Comparison of ENCODE assay signal across 10 cellular contexts in the genomic region with DNA sequence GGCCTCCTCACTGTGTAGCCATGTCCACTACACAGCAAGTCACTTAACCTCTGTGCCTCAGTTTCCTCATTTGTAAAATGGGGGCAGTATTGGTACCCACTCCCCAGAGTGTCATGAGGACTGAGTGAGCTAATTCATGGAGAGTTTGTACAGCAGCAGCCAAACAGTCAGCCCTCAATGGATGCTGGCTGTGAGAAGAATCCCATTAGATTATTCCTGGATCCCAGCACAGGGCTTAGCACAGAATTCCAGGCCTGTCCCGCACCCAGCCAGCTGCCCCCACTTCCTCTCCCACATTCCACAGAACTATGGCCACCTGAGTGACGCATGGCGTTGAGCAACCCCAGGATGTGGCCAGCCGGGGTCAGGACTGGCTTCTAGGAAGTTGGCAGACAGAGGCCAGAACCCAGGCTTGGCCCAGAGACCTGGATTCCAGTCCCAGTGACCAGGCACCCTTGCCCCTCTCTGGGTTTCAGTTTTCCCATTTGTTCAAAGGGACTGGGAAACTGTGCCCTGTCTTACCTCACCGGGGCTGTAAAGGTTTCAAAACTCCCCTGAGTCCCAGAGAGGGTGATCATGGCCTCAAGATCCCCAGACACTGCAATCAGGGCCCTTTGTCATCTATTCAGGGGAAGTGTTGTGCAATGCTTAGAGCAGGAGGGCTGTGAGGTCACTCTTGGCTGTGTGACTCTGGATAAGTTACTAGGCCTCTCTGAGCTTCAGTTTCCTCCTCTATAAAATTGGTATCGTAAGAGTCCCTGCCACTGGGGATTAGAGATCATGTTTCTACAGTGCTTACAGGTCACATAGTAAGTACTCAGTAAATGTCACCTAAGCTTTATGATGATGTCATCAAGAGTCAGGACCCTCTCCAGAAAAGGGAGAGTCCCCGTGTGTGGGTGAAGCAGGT. TPM values are rescaled to one million over a fixed set of nuclear protein-coding genes. Genes with fewer than 3 reads are reported as not detected.
DNase-seq lines count a peak whose midpoint lies in the region; ATAC-seq and TF ChIP-seq lines count a peak whose summit lies in the region.
"Had no signal": no experiment of that assay in that cellular context is flagged by ENCODE, and none has a peak within 500 bp of the region (broad histone marks: within the 10 kb centered on the region; RNA-seq: fewer than 3 reads in every experiment).

No MANE protein-coding gene starts in this region.

- CTCF ChIA-PET in OCI-LY7 (lab: Charles Lee; ENCODE audit: unreplicated experiment) = no interaction called here

- H3K9me3 ChIP-seq in RWPE2 (ENCODE audit: severe bottlenecking) (no peaks in the 10 kb centered on the region), OCI-LY7 (ENCODE audit: low read length) (no peaks in the 10 kb centered on the region)

- no peak for ATAC-seq in GM23338
- peak; percentile 77 for ATAC-seq in RWPE2 (ENCODE audit: low read depth)
- ATAC-seq in sciatic nerve = peak; percentile 69
- ATAC-seq in HG02885 (IDR thresholded peaks at IDR 0.05; ENCODE audit: poor library complexity, unreplicated experiment) = no peak

- intact Hi-C loops in sciatic nerve (cut with DNase I) = no loop called here
- intact Hi-C loops in OCI-LY7 (cut with micrococcal nuclease; ENCODE audit: unreplicated experiment) = loop anchor here (5.0 kb wide), 1 partner anchor 96 kb away; no protein-coding TSS in a partner anchor

- DNase-seq in GM23338 (ENCODE audit: low spot score) = peak; percentile 56
- DNase-seq in RWPE2 (ENCODE audit: low spot score) = peak; percentile 100
- DNase-seq in foreskin fibroblast = peak; percentile 94 to 96
- no peak for DNase-seq in sciatic nerve (ENCODE audit: low spot score)
- DNase-seq in activated effector memory CD4-positive, alpha-beta T cell treated with anti-CD3 and anti-CD28 coated beads, Interleukin-2, amount 50 U/mL, for 16 hours = no peak
- DNase-seq in OCI-LY7 (ENCODE audit: low spot score) = no peak
- no peak for DNase-seq in caudate nucleus (lab: John Stamatoyannopoulos, UW)
- DNase-seq: naive B cell had no signal

- POLR2A ChIA-PET in OCI-LY7 (lab: Charles Lee) = no interaction called here

- H3K4me1 Mint-ChIP-seq in GM23338 = no peaks in the 10 kb centered on the region; the same call in 1 of the 3 replicates

- H2AFZ ChIP-seq in GM23338 = no peak overlapping the region
- H2AFZ ChIP-seq in OCI-LY7 (ENCODE audit: low read length) = no peak overlapping the region

- no peak for TF ChIP-seq CTCF in GM23338 (conservative IDR thresholded peaks at IDR 0.05; ENCODE audit: low read depth in 2 of 2)
- peak; percentile 49 for TF ChIP-seq CTCF in RWPE2 (IDR thresholded peaks at IDR 0.05; ENCODE audit: poor library complexity, severe bottlenecking)
- TF ChIP-seq CTCF in foreskin fibroblast (IDR thresholded peaks at IDR 0.05; ENCODE audit: low read depth, low read length) = no peak
- TF ChIP-seq CTCF in OCI-LY7 (conservative IDR thresholded peaks at IDR 0.05; ENCODE audit: low read length) = no peak

- no peaks in the 10 kb centered on the region for H4K20me1 ChIP-seq in GM23338 (replicated peaks; ENCODE audit: insufficient read depth)
- H4K20me1 ChIP-seq in OCI-LY7 (ENCODE audit: insufficient read depth, low read length) = no peaks in the 10 kb centered on the region

- H3K27ac ChIP-seq in GM23338 (ENCODE audit: low read depth) = no peak overlapping the region
- H3K27ac ChIP-seq in RWPE2 (ENCODE audit: poor library complexity, severe bottlenecking) = peak overlapping the region; percentile 97
- H3K27ac ChIP-seq in OCI-LY7 (ENCODE audit: low read depth, low read length, poor library complexity, severe bottlenecking) = no peak overlapping the region
- no peak overlapping the region for H3K27ac ChIP-seq in caudate nucleus (ENCODE audit: low read depth, low read length)
- H3K27ac ChIP-seq: VCaP had no signal

- H3K4me3 ChIP-seq in GM23338 (no peak overlapping the region), RWPE2 (ENCODE audit: severe bottlenecking) (no peak overlapping the region), foreskin fibroblast (ENCODE audit: low read depth in 1 of 2, low read length in 2 of 2) (no peak overlapping the region), OCI-LY7 (ENCODE audit: low read depth, low read length, poor library complexity, severe bottlenecking) (no peak overlapping the region)

- H3K27ac Mint-ChIP-seq in GM23338 = no peak overlapping the region

- H3K36me3 ChIP-seq in GM23338 (ENCODE audit: insufficient read depth) (no peaks in the 10 kb centered on the region), RWPE2 (ENCODE audit: low read depth) (no peaks in the 10 kb centered on the region), OCI-LY7 (ENCODE audit: insufficient read depth, low read length) (no peaks in the 10 kb centered on the region)

- no peaks in the 10 kb centered on the region for H3K27me3 ChIP-seq in GM23338 (ENCODE audit: insufficient read depth)
- no peaks in the 10 kb centered on the region for H3K27me3 ChIP-seq in RWPE2 (ENCODE audit: insufficient read depth, poor library complexity, severe bottlenecking)

- no peaks in the 10 kb centered on the region for H3F3A ChIP-seq in GM23338 (replicated peaks; ENCODE audit: low read depth)

- H3K9me2 ChIP-seq in GM23338 (ENCODE audit: insufficient read depth) (no peaks in the 10 kb centered on the region), OCI-LY7 (ENCODE audit: insufficient read depth, low read length) (no peaks in the 10 kb centered on the region)

- no peak overlapping the region for H3K4me2 ChIP-seq in GM23338
- H3K4me2 ChIP-seq in OCI-LY7 (ENCODE audit: low read length) = no peak overlapping the region

- no peak overlapping the region for H3K4me3 Mint-ChIP-seq in GM23338

- BruUV-seq in OCI-LY7 (replicated peaks; lab: Mats Ljungman, UMichigan) = no TSS peak

- no peaks in the 10 kb centered on the region for H3K9me3 Mint-ChIP-seq in GM23338

- H3K36me3 Mint-ChIP-seq in GM23338 (ENCODE audit: low read depth) = no peaks in the 10 kb centered on the region
- H3K36me3 Mint-ChIP-seq: naive B cell had no signal

- H3K79me2 ChIP-seq in GM23338 (replicated peaks; ENCODE audit: insufficient read depth) (no peaks in the 10 kb centered on the region), OCI-LY7 (ENCODE audit: insufficient read depth, low read depth, low read length) (no peaks in the 10 kb centered on the region)

- H3K4me1 ChIP-seq in GM23338 (ENCODE audit: insufficient read depth) = no peaks in the 10 kb centered on the region
- H3K4me1 ChIP-seq in RWPE2 (ENCODE audit: insufficient read depth, poor library complexity, severe bottlenecking) = peaks cover 59% of the 10 kb centered on the region
- H3K4me1 ChIP-seq in OCI-LY7 (ENCODE audit: insufficient read depth, low read length, poor library complexity, severe bottlenecking) = no peaks in the 10 kb centered on the region

- peaks cover 5% of the 10 kb centered on the region for H3K27me3 Mint-ChIP-seq in GM23338 (ENCODE audit: insufficient read depth, low read depth, poor library complexity)

TF ChIP-seq in GM23338, 12 proteins besides CTCF, POLR2A, EP300 and RAD21 (continues in another document):
- TF ChIP-seq POLR2AphosphoS5 (IDR thresholded peaks at IDR 0.05; ENCODE audit: low read depth) (no peak), CREB1 (CRISPR knock-in tag; IDR thresholded peaks at IDR 0.05; ENCODE audit: low read depth) (no peak), ZNF331 (CRISPR knock-in tag; IDR thresholded peaks at IDR 0.05; ENCODE audit: low read depth) (no peak), JUNB (IDR thresholded peaks at IDR 0.05; ENCODE audit: unreplicated experiment) (no peak)
- TF ChIP-seq, protein P1, sequence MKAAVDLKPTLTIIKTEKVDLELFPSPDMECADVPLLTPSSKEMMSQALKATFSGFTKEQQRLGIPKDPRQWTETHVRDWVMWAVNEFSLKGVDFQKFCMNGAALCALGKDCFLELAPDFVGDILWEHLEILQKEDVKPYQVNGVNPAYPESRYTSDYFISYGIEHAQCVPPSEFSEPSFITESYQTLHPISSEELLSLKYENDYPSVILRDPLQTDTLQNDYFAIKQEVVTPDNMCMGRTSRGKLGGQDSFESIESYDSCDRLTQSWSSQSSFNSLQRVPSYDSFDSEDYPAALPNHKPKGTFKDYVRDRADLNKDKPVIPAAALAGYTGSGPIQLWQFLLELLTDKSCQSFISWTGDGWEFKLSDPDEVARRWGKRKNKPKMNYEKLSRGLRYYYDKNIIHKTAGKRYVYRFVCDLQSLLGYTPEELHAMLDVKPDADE (IDR thresholded peaks at IDR 0.05) = no peak

RNA-seq across cellular contexts. Expression of a gene that starts 3.0 kb away (rescaled TPM):
- total RNA-seq in GM23338 (2014; rRNA removed; shearing (Covaris generic)) = 0.19 and 1.0 TPM in 2 replicates
- 0.45 and 0.49 TPM in 2 replicates for polyA plus RNA-seq in GM23338 (2016; fragmentation: Nextera tagmentation; extraction: Ambion mirVana)
- total RNA-seq in sciatic nerve (70.3 TPM), OCI-LY7 (2022) (0.18 TPM in 1 of 2 replicates, not detected in the other)
- not detected in 2 replicates for total RNA-seq in OCI-LY7 (2014; rRNA removed; shearing (Covaris generic))

Comparison
In these comparisons a context has a peak if more than half of its experiments do, and no peak if none do; other contexts are left out.
1. ATAC-seq: peak in RWPE2 (single experiment) and sciatic nerve (single experiment); none in GM23338 (single experiment) and HG02885 (single experiment).
2. DNase-seq: peak in GM23338 (single experiment), RWPE2 (single experiment) and foreskin fibroblast (2 of 2); none in sciatic nerve (single experiment), activated effector memory CD4-positive, alpha-beta T cell treated with anti-CD3 and anti-CD28 coated beads, Interleukin-2, amount 50 U/mL, for 16 hours (single experiment), OCI-LY7 (single experiment) and caudate nucleus (0 of 61).
3. RNA of a gene that starts 3.0 kb away (total RNA-seq): 70.3 TPM in sciatic nerve (single experiment); 0.19 to 1.0 TPM in GM23338 and 0.18 TPM in OCI-LY7; every median in the first group is over 10 times any median in the second.